In the genomic region with DNA sequence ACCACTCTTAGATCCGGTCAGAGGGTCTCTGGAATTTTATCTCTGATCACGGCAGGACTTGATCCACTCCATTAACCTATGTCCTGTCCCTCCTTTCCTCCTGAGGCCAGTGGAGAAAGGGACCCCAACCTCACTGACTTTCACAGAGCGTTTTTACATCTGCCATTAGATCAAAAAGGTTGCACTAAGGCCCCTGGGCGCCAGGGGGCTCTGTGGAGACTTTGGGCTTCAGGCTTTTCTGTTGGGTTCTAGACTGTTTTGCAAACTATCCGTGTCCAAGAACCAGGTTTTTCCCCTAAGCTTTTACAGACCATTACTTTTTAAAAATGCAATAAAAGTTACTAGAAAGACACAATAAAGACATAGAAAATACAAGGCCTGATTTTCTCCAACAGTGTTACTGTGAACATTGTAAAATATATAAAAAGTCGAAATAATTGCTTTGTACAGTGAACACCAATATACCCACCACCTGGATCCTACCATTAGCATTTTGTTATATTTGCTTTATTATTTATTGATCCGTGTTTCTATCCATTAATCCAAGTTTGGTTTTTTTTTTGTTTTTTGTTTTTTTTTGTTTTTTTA, we compare ENCODE assay signal across 8 cellular contexts.
DNase-seq lines count a peak whose midpoint lies in the region; ATAC-seq and TF ChIP-seq lines count a peak whose summit lies in the region.

No MANE protein-coding gene starts in this region.

- H3K36me3 Mint-ChIP-seq in activated CD4-positive, alpha-beta memory T cell treated with anti-CD3 and anti-CD28 coated beads, Interleukin-2, amount 10 ng/mL, durations not matched to agents 7 days and 5 days (ENCODE audit: low read depth): no peaks in the 10 kb centered on the region

- H2BK120ac ChIP-seq in neuronal stem cell (ENCODE audit: low read depth, low read length): no peak overlapping the region

- H4K8ac ChIP-seq in neuronal stem cell (ENCODE audit: low read depth, low read length): no peak overlapping the region

- H2BK5ac ChIP-seq in neuronal stem cell (ENCODE audit: low read length): no peak overlapping the region

- intact Hi-C loops in esophagus squamous epithelium (cut with DNase I): loop anchor here (5.0 to 10.0 kb wide), 3 partner anchors 201 to 319 kb away; partner anchors contain the start of gene ALDH1A2

- CTCF ChIA-PET in activated CD4-positive, alpha-beta memory T cell treated with anti-CD3 and anti-CD28 coated beads, Interleukin-2, amount 10 ng/mL, durations not matched to agents 7 days and 5 days (lab: Charles Lee): interaction anchor here (0.6 to 6.2 kb wide), 6 partner anchors 13 to 312 kb away, joined by 3 to 32 read pairs (median 4); partner anchors contain the start of gene POLR2M

- no peak overlapping the region for H2BK12ac ChIP-seq in neuronal stem cell (ENCODE audit: low read length)

- H3K4me1 Mint-ChIP-seq in activated CD4-positive, alpha-beta memory T cell treated with anti-CD3 and anti-CD28 coated beads, Interleukin-2, amount 10 ng/mL, durations not matched to agents 7 days and 5 days: peaks cover 4% of the 10 kb centered on the region

- no peaks in the 10 kb centered on the region for H3K79me1 ChIP-seq in neuronal stem cell (ENCODE audit: low read depth, low read length)

- no peak overlapping the region for H3K27ac Mint-ChIP-seq in activated CD4-positive, alpha-beta memory T cell treated with anti-CD3 and anti-CD28 coated beads, Interleukin-2, amount 10 ng/mL, durations not matched to agents 7 days and 5 days

- H3K14ac ChIP-seq in neuronal stem cell (ENCODE audit: low read length): no peak overlapping the region

- H3K27me3 ChIP-seq in BE2C (no peaks in the 10 kb centered on the region), esophagus squamous epithelium (peaks cover 0 to 15% (median 0%) of the 10 kb centered on the region in 4 donors), neuronal stem cell (ENCODE audit: control insufficient read depth in 3 of 3, insufficient read depth in 3 of 3, low read depth in 1 of 3, low read length in 3 of 3) (no peaks in the 10 kb centered on the region)

- H3K9ac ChIP-seq in neuronal stem cell (ENCODE audit: low read depth, low read length, poor library complexity): no peak overlapping the region

- TF ChIP-seq CTCF in BE2C (IDR thresholded peaks at IDR 0.05; ENCODE audit: low read depth, low read length) (peak; percentile 98), GM20000 (IDR thresholded peaks at IDR 0.05; ENCODE audit: extremely low read depth, missing control alignments) (peak; percentile 72), esophagus squamous epithelium (IDR thresholded peaks at IDR 0.05) (peak; percentile 43 to 70 (median 62))

- no peak overlapping the region for H3K4ac ChIP-seq in neuronal stem cell (ENCODE audit: low read length)

- no peak overlapping the region for H3K4me2 ChIP-seq in neuronal stem cell (ENCODE audit: insufficient read depth, low read length, poor library complexity, severe bottlenecking)

- H3K4me1 ChIP-seq in BE2C (no peaks in the 10 kb centered on the region), esophagus squamous epithelium (no peaks in the 10 kb centered on the region), neuronal stem cell (ENCODE audit: control insufficient read depth in 2 of 2, insufficient read depth in 1 of 2, low read depth in 1 of 2, low read length in 2 of 2) (no peaks in the 10 kb centered on the region)

- 33 to 38% methylated on average over 7 of the region's 7 CpGs for WGBS in esophagus squamous epithelium, 2 donors
- whole genome bisulfite sequencing in neuronal stem cell (ENCODE audit: extremely low coverage in 2 of 2, insufficient read length in 2 of 2, insufficient replicate concordance in 1 of 2), 2 donors: no CpG with 5 or more reads among the region's 7 CpGs

- no peak overlapping the region for H4K91ac ChIP-seq in neuronal stem cell (ENCODE audit: low read depth, low read length, poor library complexity)

- peaks cover 30% of the 10 kb centered on the region for H3K27me3 Mint-ChIP-seq in activated CD4-positive, alpha-beta memory T cell treated with anti-CD3 and anti-CD28 coated beads, Interleukin-2, amount 10 ng/mL, durations not matched to agents 7 days and 5 days

- ATAC-seq in GM21367 (IDR thresholded peaks at IDR 0.05; ENCODE audit: unreplicated experiment): no peak

- H3K9me3 Mint-ChIP-seq in activated CD4-positive, alpha-beta memory T cell treated with anti-CD3 and anti-CD28 coated beads, Interleukin-2, amount 10 ng/mL, durations not matched to agents 7 days and 5 days: no peaks in the 10 kb centered on the region

- H3K18ac ChIP-seq in neuronal stem cell (ENCODE audit: low read length): no peak overlapping the region

- H3K9me3 ChIP-seq in BE2C (0 out of 2 replicates have a peak, but pooled peaks cover 3% of the 10 kb centered on the region), esophagus squamous epithelium (no peaks in the 10 kb centered on the region), neuronal stem cell (replicated peaks in 1 of 2; ENCODE audit: control insufficient read depth in 2 of 2, insufficient read depth in 1 of 2, low read depth in 1 of 2, low read length in 2 of 2) (peaks cover 0 to 4% of the 10 kb centered on the region in 2 donors)

- POLR2A ChIA-PET in activated CD4-positive, alpha-beta memory T cell treated with anti-CD3 and anti-CD28 coated beads, Interleukin-2, amount 10 ng/mL, durations not matched to agents 7 days and 5 days (lab: Charles Lee): no interaction called here

- H2AK5ac ChIP-seq in neuronal stem cell (ENCODE audit: low read depth, low read length): no peak overlapping the region

- DNase-seq in BE2C (peak; percentile 75), GM20000 (ENCODE audit: low spot score) (peak; percentile 48), NCI-H526 (lab: John Stamatoyannopoulos, UW) (peak; percentile 37 to 82), esophagus squamous epithelium (lab: John Stamatoyannopoulos, UW) (no peak), neuronal stem cell (ENCODE audit: low spot score) (peak; percentile 33), middle frontal gyrus (ENCODE audit: extremely low spot score, low spot score) (no peak)
- peak; percentile 56 for DNase-seq in activated CD4-positive, alpha-beta memory T cell treated with anti-CD3 and anti-CD28 coated beads, Interleukin-2, amount 10 ng/mL, durations not matched to agents 7 days and 5 days

- no peak for TF ChIP-seq POLR2A in esophagus squamous epithelium (IDR thresholded peaks at IDR 0.05)

- no peak overlapping the region for H3K23ac ChIP-seq in neuronal stem cell (ENCODE audit: low read depth, low read length, poor library complexity)

- H3K4me3 ChIP-seq in BE2C (ENCODE audit: low read depth, low read length): no peak overlapping the region
- H3K4me3 ChIP-seq in esophagus squamous epithelium: no peak overlapping the region
- H3K4me3 ChIP-seq in neuronal stem cell (ENCODE audit: low read length in 2 of 2): no peak overlapping the region

- no peak overlapping the region for H3K4me3 Mint-ChIP-seq in activated CD4-positive, alpha-beta memory T cell treated with anti-CD3 and anti-CD28 coated beads, Interleukin-2, amount 10 ng/mL, durations not matched to agents 7 days and 5 days

- no peak overlapping the region for H2AFZ ChIP-seq in neuronal stem cell (ENCODE audit: low read length)

- H3K27ac ChIP-seq in esophagus squamous epithelium (no peak overlapping the region), neuronal stem cell (replicated peaks; ENCODE audit: low read length) (no peak overlapping the region)

- no peak overlapping the region for H2BK15ac ChIP-seq in neuronal stem cell (ENCODE audit: low read length)

- H3K36me3 ChIP-seq in BE2C (no peaks in the 10 kb centered on the region), esophagus squamous epithelium (no peaks in the 10 kb centered on the region), neuronal stem cell (replicated peaks in 1 of 2; ENCODE audit: control insufficient read depth in 2 of 2, insufficient read depth in 2 of 2, low read length in 2 of 2) (no peaks in the 10 kb centered on the region)

Comparison
In these comparisons a context has a peak if more than half of its experiments do, and no peak if none do; other contexts are left out.
1. DNase-seq: peak in BE2C (single experiment), GM20000 (single experiment), NCI-H526 (2 of 2), activated CD4-positive, alpha-beta memory T cell treated with anti-CD3 and anti-CD28 coated beads, Interleukin-2, amount 10 ng/mL, durations not matched to agents 7 days and 5 days (single experiment) and neuronal stem cell (single experiment); none in esophagus squamous epithelium (single experiment) and middle frontal gyrus (single experiment).
2. Peak in every context shown above with its lines, with median percentiles within 50 percentile points of each other: CTCF ChIP-seq.